In genomic region chr20:23747551-23747950, GRCh38 we compare ENCODE assay signal across 6 cellular contexts. TPM values are rescaled to one million over a fixed set of nuclear protein-coding genes. Genes with fewer than 3 reads are reported as not detected.
"Had no signal": no experiment of that assay in that cellular context is flagged by ENCODE, and none has a peak within 500 bp of the region (broad histone marks: within the 10 kb centered on the region; RNA-seq: fewer than 3 reads in every experiment).

No MANE protein-coding gene starts in this region.

RNA-seq across cellular contexts. Expression of gene CST1, which starts 3.2 kb away (rescaled TPM):
- total RNA-seq: GM23248, HepG2, HFFc6, HT1080 had no signal
- polyA plus RNA-seq: GM23248, IgD-negative memory B cell had no signal

RNA-seq across cellular contexts. Expression of gene CST4, which starts 58.7 kb away (rescaled TPM):
- total RNA-seq: GM23248, H9, HepG2, HFFc6, HT1080 had no signal
- polyA plus RNA-seq: GM23248, HepG2, IgD-negative memory B cell had no signal
